ENCODE assay signal across 1 cellular context in genomic region chr7:98251844-98252639, GRCh38.
TF ChIP-seq lines count a peak whose summit lies in the region.

TECPR1 (minus strand) TSS chr7:98252232; CDS start chr7:98246146, 6,086 bp downstream.

TF ChIP-seq in WTC11, 78 proteins besides CTCF, POLR2A, EP300 and RAD21 (continued from another document):
- no peak for TF ChIP-seq NR3C1 (CRISPR knock-in tag; conservative IDR thresholded peaks at IDR 0.05; ENCODE audit: low read depth)
- no peak; the same call in 1 of the 2 replicates for TF ChIP-seq ZBTB21 (CRISPR knock-in tag; IDR thresholded peaks at IDR 0.05; ENCODE audit: borderline replicate concordance)
- no peak for TF ChIP-seq ZNF532 (CRISPR knock-in tag; IDR thresholded peaks at IDR 0.05; ENCODE audit: borderline replicate concordance)
- no peak for TF ChIP-seq ZNF416 (CRISPR knock-in tag; IDR thresholded peaks at IDR 0.05)
- TF ChIP-seq AR (CRISPR knock-in tag; IDR thresholded peaks at IDR 0.05): no peak
- TF ChIP-seq FOXP1 (CRISPR knock-in tag; IDR thresholded peaks at IDR 0.05; ENCODE audit: borderline replicate concordance): peak; percentile 95
- no peak for TF ChIP-seq EMX1 (CRISPR knock-in tag; IDR thresholded peaks at IDR 0.05)
- no peak for TF ChIP-seq ZMAT4 (CRISPR knock-in tag; IDR thresholded peaks at IDR 0.05)
- no peak; the same call in 1 of the 2 replicates for TF ChIP-seq MAX (CRISPR knock-in tag; IDR thresholded peaks at IDR 0.05)
- peak; percentile 81 for TF ChIP-seq NR2C2 (CRISPR knock-in tag; IDR thresholded peaks at IDR 0.05)
- TF ChIP-seq RELA (CRISPR knock-in tag; IDR thresholded peaks at IDR 0.05; ENCODE audit: borderline replicate concordance): peak; percentile 34; the same call in 1 of the 2 replicates
- 0 out of 2 replicates have a peak, but pooled peaks have one; percentile 60 for TF ChIP-seq E2F1 (CRISPR knock-in tag; IDR thresholded peaks at IDR 0.05)
- TF ChIP-seq ZNF423 (CRISPR knock-in tag; IDR thresholded peaks at IDR 0.05): no peak; the same call in 1 of the 2 replicates
- no peak for TF ChIP-seq ERG (CRISPR knock-in tag; IDR thresholded peaks at IDR 0.05)
- no peak for TF ChIP-seq ZNF219 (CRISPR knock-in tag; IDR thresholded peaks at IDR 0.05; ENCODE audit: borderline replicate concordance)
- TF ChIP-seq E2F4 (CRISPR knock-in tag; IDR thresholded peaks at IDR 0.05; ENCODE audit: borderline replicate concordance, low read depth): no peak
- TF ChIP-seq NFE2L1 (CRISPR knock-in tag; IDR thresholded peaks at IDR 0.05): no peak
- TF ChIP-seq CREM (CRISPR knock-in tag; IDR thresholded peaks at IDR 0.05): peak; percentile 84
- TF ChIP-seq ZNF263 (CRISPR knock-in tag; IDR thresholded peaks at IDR 0.05; ENCODE audit: low read depth): no peak
- TF ChIP-seq IRF1 (CRISPR knock-in tag; IDR thresholded peaks at IDR 0.05): no peak
- no peak for TF ChIP-seq HMGA2 (CRISPR knock-in tag; IDR thresholded peaks at IDR 0.05)
- peak; percentile 91 for TF ChIP-seq ETV6 (CRISPR knock-in tag; IDR thresholded peaks at IDR 0.05)
- TF ChIP-seq FOXP4 (CRISPR knock-in tag; IDR thresholded peaks at IDR 0.05): peak; percentile 85
- TF ChIP-seq ATF6 (CRISPR knock-in tag; IDR thresholded peaks at IDR 0.05): no peak
